9 cellular contexts compared by ENCODE assay signal in the genomic region with DNA sequence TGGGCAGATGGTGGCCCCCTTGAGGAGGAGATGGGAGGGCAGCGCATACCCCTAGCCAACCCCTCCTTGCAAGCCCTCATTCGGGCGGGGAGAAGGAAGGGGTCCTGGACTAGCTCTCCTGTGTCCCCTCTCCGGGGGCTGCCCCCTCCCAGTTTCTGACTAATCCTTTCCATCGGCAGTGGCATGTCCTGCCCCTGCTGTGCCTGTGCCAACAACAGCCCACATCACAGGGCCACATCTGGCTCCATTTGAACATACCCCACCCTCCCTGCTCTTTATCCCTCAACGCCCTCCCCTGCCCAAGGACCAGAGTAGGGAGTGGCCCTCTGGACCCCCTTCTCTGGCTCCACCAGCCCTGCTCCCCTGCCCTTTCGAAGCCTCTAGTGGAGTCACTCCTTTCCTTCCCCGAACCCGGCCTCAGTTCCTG. TPM values are rescaled to one million over a fixed set of nuclear protein-coding genes. Genes with fewer than 3 reads are reported as not detected.
DNase-seq lines count a peak whose midpoint lies in the region; ATAC-seq and TF ChIP-seq lines count a peak whose summit lies in the region.
"Had no signal": no experiment of that assay in that cellular context is flagged by ENCODE, and none has a peak within 500 bp of the region (broad histone marks: within the 10 kb centered on the region; RNA-seq: fewer than 3 reads in every experiment).

No MANE protein-coding gene starts in this region.

- H3K9me3 ChIP-seq in HEK293 (ENCODE audit: control insufficient read depth, insufficient read depth, low read depth, low read length), result no peaks in the 10 kb centered on the region

- H3K27me3 ChIP-seq in foreskin keratinocyte, result no peaks in the 10 kb centered on the region

- ATAC-seq in foreskin keratinocyte, result peak; percentile 4
- no peak for ATAC-seq in GM21737 (IDR thresholded peaks at IDR 0.05; ENCODE audit: unreplicated experiment)
- no peak for ATAC-seq in HG02973 (IDR thresholded peaks at IDR 0.05; ENCODE audit: unreplicated experiment)

- no peak overlapping the region for H3K4me3 ChIP-seq in HEK293 (ENCODE audit: low read depth, low read length)

- H3K36me3 ChIP-seq in HEK293 (ENCODE audit: control insufficient read depth in 2 of 2, insufficient read depth in 1 of 2, low read length in 2 of 2), result no peaks in the 10 kb centered on the region

- H3K4me1 ChIP-seq in HEK293 (ENCODE audit: control insufficient read depth, insufficient read depth, low read length), result peaks cover 12% of the 10 kb centered on the region
- peaks cover 34% of the 10 kb centered on the region for H3K4me1 ChIP-seq in foreskin keratinocyte

- H3K27ac ChIP-seq in HEK293 (ENCODE audit: extremely low read depth, low read depth, low read length) (no peak overlapping the region; the same call in 1 of the 2 replicates), foreskin keratinocyte (peak overlapping the region; percentile 97)

- in situ Hi-C loops in ACHN (cut with HindIII; ENCODE audit: low pct_ligation_motif_present, low pct_unique_long_range_greater_than_20kb, low sequenced_read_pairs), result no loop called here

- POLR2A ChIA-PET in HEK293 (lab: Yijun Ruan, JAX), result interaction anchor here (10.1 kb wide), 1 partner anchor 11 kb away, joined by 63 read pairs; the partner anchor contains the start of gene LMNA

- CTCF ChIA-PET in HEK293 (lab: Yijun Ruan, JAX), result interaction anchor here (1.4 to 22.5 kb wide), 2 partner anchors 20 to 122 kb away, joined by 5 to 1029 read pairs; partner anchors contain the start of gene LMNA

- peak; percentile 51 to 59 for DNase-seq in activated T-cell treated with anti-CD3 and anti-CD28 coated beads, Interleukin-2, amount 50 U/mL, for 48 hours
- DNase-seq in foreskin keratinocyte (peak in 1 of 2 donors; percentile 59), ACHN (no peak), KG1 (lab: John Stamatoyannopoulos, UW) (no peak)
- peak; percentile 59 for DNase-seq in stimulated activated CD8-positive, alpha-beta memory T cell treated with anti-CD3 and anti-CD28 coated beads, Interleukin-4, amount 100 ng/mL, for 48 hours
- DNase-seq: Karpas-422 had no signal

- TF ChIP-seq CTCF in HEK293 (tag by site-specific recombination; IDR thresholded peaks at IDR 0.05) (no peak), foreskin keratinocyte (conservative IDR thresholded peaks at IDR 0.05) (no peak)

TF ChIP-seq in HEK293, 187 proteins besides CTCF, POLR2A, EP300 and RAD21:
- TF ChIP-seq ZNF335 (tag by site-specific recombination; conservative IDR thresholded peaks at IDR 0.05) (0 out of 2 replicates have a peak, but pooled peaks have one; percentile 32), ZNF132 (tag by site-specific recombination; IDR thresholded peaks at IDR 0.05; ENCODE audit: borderline replicate concordance) (no peak), ZFHX2 (tag by site-specific recombination; conservative IDR thresholded peaks at IDR 0.05) (0 out of 2 replicates have a peak, but pooled peaks have one; percentile 29), KLF1 (tag by site-specific recombination; IDR thresholded peaks at IDR 0.05) (peak; percentile 46)
- TF ChIP-seq, protein P1, sequence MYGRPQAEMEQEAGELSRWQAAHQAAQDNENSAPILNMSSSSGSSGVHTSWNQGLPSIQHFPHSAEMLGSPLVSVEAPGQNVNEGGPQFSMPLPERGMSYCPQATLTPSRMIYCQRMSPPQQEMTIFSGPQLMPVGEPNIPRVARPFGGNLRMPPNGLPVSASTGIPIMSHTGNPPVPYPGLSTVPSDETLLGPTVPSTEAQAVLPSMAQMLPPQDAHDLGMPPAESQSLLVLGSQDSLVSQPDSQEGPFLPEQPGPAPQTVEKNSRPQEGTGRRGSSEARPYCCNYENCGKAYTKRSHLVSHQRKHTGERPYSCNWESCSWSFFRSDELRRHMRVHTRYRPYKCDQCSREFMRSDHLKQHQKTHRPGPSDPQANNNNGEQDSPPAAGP (tag by site-specific recombination; IDR thresholded peaks at IDR 0.05), result 0 out of 2 replicates have a peak, but pooled peaks have one; percentile 64

RNA-seq across cellular contexts. Expression of gene LMNA, which starts 11.0 kb away (rescaled TPM):
- total RNA-seq in foreskin keratinocyte, result 816 and 822 TPM in 2 replicates
- polyA plus RNA-seq in foreskin keratinocyte, result 810 and 877 TPM in 2 replicates

RNA-seq across cellular contexts. Expression of gene MEX3A, which starts 21.3 kb away (rescaled TPM):
- total RNA-seq in foreskin keratinocyte, result 3.5 and 4.1 TPM in 2 replicates
- 3.4 TPM in 2 replicates for polyA plus RNA-seq in foreskin keratinocyte

RNA-seq across cellular contexts. Expression of gene RAB25, which starts 42.6 kb away (rescaled TPM):
- total RNA-seq in foreskin keratinocyte, result 44.3 and 53.1 TPM in 2 replicates
- 82.6 and 82.8 TPM in 2 replicates for polyA plus RNA-seq in foreskin keratinocyte

RNA-seq across cellular contexts. Expression of gene LAMTOR2, which starts 49.0 kb away (rescaled TPM):
- total RNA-seq in foreskin keratinocyte, result 87.0 and 95.0 TPM in 2 replicates
- polyA plus RNA-seq in foreskin keratinocyte, result 164 and 173 TPM in 2 replicates

RNA-seq across cellular contexts. Expression of gene SEMA4A, which starts 49.9 kb away (rescaled TPM):
- total RNA-seq in foreskin keratinocyte, result 9.7 and 9.9 TPM in 2 replicates
- polyA plus RNA-seq in foreskin keratinocyte, result 9.3 TPM in 2 replicates

Comparison
In these comparisons a context has a peak if more than half of its experiments do, and no peak if none do; other contexts are left out.
1. DNase-seq: peak in activated T-cell treated with anti-CD3 and anti-CD28 coated beads, Interleukin-2, amount 50 U/mL, for 48 hours (2 of 2) and stimulated activated CD8-positive, alpha-beta memory T cell treated with anti-CD3 and anti-CD28 coated beads, Interleukin-4, amount 100 ng/mL, for 48 hours (single experiment); none in ACHN (single experiment) and KG1 (single experiment).